In the genomic region with DNA sequence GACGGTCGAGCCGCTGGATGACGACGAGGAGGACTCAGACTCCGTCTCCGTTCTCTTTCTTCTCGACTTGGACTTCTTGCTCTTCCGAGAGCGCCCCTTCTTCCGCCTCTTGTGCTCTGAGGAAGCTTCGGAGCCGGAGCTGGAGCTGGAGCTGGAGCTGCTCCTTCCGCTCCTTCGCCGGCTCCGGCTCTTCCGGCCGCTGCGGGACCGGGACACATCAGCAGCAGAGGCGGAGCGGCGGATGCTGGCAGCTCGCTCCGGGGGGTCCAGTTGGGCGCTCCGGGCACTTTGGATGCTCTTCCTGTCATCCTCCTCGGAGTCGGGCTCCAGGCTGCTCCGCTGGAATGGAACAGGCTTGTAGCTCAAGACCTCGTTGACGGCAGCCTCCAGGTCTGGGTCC, we compare ENCODE assay signal across 20 cellular contexts.
"Had no signal": no experiment of that assay in that cellular context is flagged by ENCODE, and none has a peak within 500 bp of the region (broad histone marks: within the 10 kb centered on the region; RNA-seq: fewer than 3 reads in every experiment).

No MANE protein-coding gene starts in this region.

- H3K36me3 ChIP-seq: brain microvascular endothelial cell had no signal

- H3K27me3 ChIP-seq: brain microvascular endothelial cell, cardiac muscle cell had no signal

- H3K27ac Mint-ChIP-seq: activated CD8-positive, alpha-beta memory T cell treated with anti-CD3 and anti-CD28 coated beads, Interleukin-2, amount 10 ng/mL, durations not matched to agents 7 days and 5 days; activated naive CD4-positive, alpha-beta T cell treated with anti-CD3 and anti-CD28 coated beads for 36 hours; activated naive CD8-positive, alpha-beta T cell; activated T-cell treated with anti-CD3 and anti-CD28 coated beads, Interleukin-2, amount 50 U/mL, for 24 hours had no signal

- H3K4me3 Mint-ChIP-seq: activated CD8-positive, alpha-beta memory T cell treated with anti-CD3 and anti-CD28 coated beads, Interleukin-2, amount 10 ng/mL, durations not matched to agents 7 days and 5 days; activated naive CD4-positive, alpha-beta T cell treated with anti-CD3 and anti-CD28 coated beads for 36 hours; activated naive CD8-positive, alpha-beta T cell; activated T-cell treated with anti-CD3 and anti-CD28 coated beads, Interleukin-2, amount 50 U/mL, for 24 hours had no signal

- DNase-seq: activated CD4-positive, alpha-beta T cell treated with anti-CD3 and anti-CD28 coated beads for 48 hours; activated CD4-positive, alpha-beta T cell treated with anti-CD3 and anti-CD28 coated beads, Interleukin-2, amount 50 U/mL, for 4 hours; activated CD4-positive, CD25-positive, alpha-beta regulatory T cell treated with anti-CD3 and anti-CD28 coated beads, Interleukin-2, amount 50 U/mL, for 72 hours; activated CD8-positive, alpha-beta memory T cell treated with anti-CD3 and anti-CD28 coated beads, Interleukin-2, amount 10 ng/mL, durations not matched to agents 7 days and 5 days; activated effector memory CD4-positive, alpha-beta T cell treated with anti-CD3 and anti-CD28 coated beads, Interleukin-2, amount 50 U/mL, for 16 hours; activated naive CD4-positive, alpha-beta T cell treated with anti-CD3 and anti-CD28 coated beads for 36 hours; activated T-cell treated with anti-CD3 and anti-CD28 coated beads, Interleukin-2, amount 50 U/mL, for 24 hours; brain microvascular endothelial cell; Karpas-422; MM.1S; NCI-H1105; NCI-H1436; NCI-H1694 treated with DMSO at 0.1 percent for 48 hours; NCI-H2081; NCI-H510A treated with DMSO at 0.1 percent for 48 hours; NCI-H69; PC-9; SK-N-SH had no signal

- ATAC-seq: activated CD8-positive, alpha-beta memory T cell treated with anti-CD3 and anti-CD28 coated beads, Interleukin-2, amount 10 ng/mL, durations not matched to agents 7 days and 5 days had no signal

- H3K9me2 ChIP-seq: SK-N-SH had no signal

- H3K4me3 ChIP-seq: cardiac muscle cell, PC-9 had no signal

- H3K27ac ChIP-seq: brain microvascular endothelial cell, cardiac muscle cell, PC-9 had no signal

- H3K9me3 ChIP-seq: SK-N-SH had no signal

- H3K4me2 ChIP-seq: PC-9, SK-N-SH had no signal

- H3K9me3 Mint-ChIP-seq: activated naive CD4-positive, alpha-beta T cell treated with anti-CD3 and anti-CD28 coated beads for 36 hours; activated T-cell treated with anti-CD3 and anti-CD28 coated beads, Interleukin-2, amount 50 U/mL, for 24 hours had no signal

- H2AFZ ChIP-seq: PC-9 had no signal

- H3K27me3 Mint-ChIP-seq: activated CD8-positive, alpha-beta memory T cell treated with anti-CD3 and anti-CD28 coated beads, Interleukin-2, amount 10 ng/mL, durations not matched to agents 7 days and 5 days; activated naive CD8-positive, alpha-beta T cell; activated T-cell treated with anti-CD3 and anti-CD28 coated beads, Interleukin-2, amount 50 U/mL, for 24 hours had no signal

- H3K4me1 Mint-ChIP-seq: activated CD8-positive, alpha-beta memory T cell treated with anti-CD3 and anti-CD28 coated beads, Interleukin-2, amount 10 ng/mL, durations not matched to agents 7 days and 5 days had no signal
